Comparison of ENCODE assay signal across 1 cellular context in the genomic region with DNA sequence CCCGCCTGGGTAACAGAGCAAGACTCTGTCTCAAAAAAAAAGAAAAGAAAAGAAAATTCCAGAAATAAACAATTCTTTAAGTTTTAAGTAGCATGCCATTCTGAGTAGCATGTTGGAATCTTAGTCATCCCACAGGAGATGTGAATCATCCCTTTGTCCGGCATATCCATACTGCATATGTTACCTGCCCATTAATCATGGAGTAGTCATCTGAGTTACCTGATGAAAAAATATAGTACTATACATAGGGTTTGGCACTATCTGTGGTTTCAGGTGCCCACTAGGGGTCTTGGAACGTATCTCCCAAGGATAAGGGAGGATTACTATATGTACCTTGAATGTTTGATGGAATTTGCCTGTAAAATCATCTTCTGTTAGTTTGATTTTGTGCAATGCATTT.
TF ChIP-seq lines count a peak whose summit lies in the region.

No MANE protein-coding gene starts in this region.

TF ChIP-seq in K562, 482 proteins besides CTCF, POLR2A, EP300 and RAD21:
- peak; percentile 17 for TF ChIP-seq MEIS2 (IDR thresholded peaks at IDR 0.05; ENCODE audit: partially characterized antibody)
- TF ChIP-seq, protein P1, sequence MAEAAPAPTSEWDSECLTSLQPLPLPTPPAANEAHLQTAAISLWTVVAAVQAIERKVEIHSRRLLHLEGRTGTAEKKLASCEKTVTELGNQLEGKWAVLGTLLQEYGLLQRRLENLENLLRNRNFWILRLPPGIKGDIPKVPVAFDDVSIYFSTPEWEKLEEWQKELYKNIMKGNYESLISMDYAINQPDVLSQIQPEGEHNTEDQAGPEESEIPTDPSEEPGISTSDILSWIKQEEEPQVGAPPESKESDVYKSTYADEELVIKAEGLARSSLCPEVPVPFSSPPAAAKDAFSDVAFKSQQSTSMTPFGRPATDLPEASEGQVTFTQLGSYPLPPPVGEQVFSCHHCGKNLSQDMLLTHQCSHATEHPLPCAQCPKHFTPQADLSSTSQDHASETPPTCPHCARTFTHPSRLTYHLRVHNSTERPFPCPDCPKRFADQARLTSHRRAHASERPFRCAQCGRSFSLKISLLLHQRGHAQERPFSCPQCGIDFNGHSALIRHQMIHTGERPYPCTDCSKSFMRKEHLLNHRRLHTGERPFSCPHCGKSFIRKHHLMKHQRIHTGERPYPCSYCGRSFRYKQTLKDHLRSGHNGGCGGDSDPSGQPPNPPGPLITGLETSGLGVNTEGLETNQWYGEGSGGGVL (CRISPR knock-in tag; IDR thresholded peaks at IDR 0.05), result no peak
TF ChIP-seq in K562: peak in this region for 1.
